In the genomic region with DNA sequence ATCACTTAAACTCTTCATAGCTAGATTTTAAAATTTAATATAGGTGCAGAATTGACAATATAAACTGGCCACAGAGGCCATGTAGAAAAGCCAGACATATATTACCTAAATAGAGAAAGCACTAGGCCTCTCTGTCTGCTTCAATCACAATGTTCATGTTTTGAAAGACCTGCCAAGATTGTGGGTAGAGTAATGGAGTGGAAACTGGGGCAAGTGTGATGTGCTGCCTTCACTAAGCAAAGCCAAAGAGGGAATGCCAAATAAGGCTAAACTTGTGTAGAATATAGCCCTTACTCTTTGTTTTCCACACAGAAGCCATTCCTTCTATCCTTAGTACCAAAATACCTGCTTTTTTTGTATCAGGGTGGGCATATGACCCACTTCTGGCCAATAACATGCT, we compare ENCODE assay signal across 23 cellular contexts. TPM values are rescaled to one million over a fixed set of nuclear protein-coding genes. Genes with fewer than 3 reads are reported as not detected.
DNase-seq lines count a peak whose midpoint lies in the region; ATAC-seq and TF ChIP-seq lines count a peak whose summit lies in the region.
"Had no signal": no experiment of that assay in that cellular context is flagged by ENCODE, and none has a peak within 500 bp of the region (broad histone marks: within the 10 kb centered on the region; RNA-seq: fewer than 3 reads in every experiment).

No MANE protein-coding gene starts in this region.

- H3K27ac ChIP-seq in subcutaneous abdominal adipose tissue (ENCODE audit: low read depth, low read length) = peak overlapping the region; percentile 52
- no peak overlapping the region for H3K27ac ChIP-seq in aorta (ENCODE audit: low read depth in 1 of 2, low read length in 2 of 2)
- H3K27ac ChIP-seq: C4-2B, GM23248, PC-9, SJSA1 had no signal

- no peak for TF ChIP-seq CTCF in astrocyte of the spinal cord (IDR thresholded peaks at IDR 0.05; ENCODE audit: low read depth, low read length)

- DNase-seq in NCI-H446 treated with DMSO at 0.1 percent for 48 hours (lab: John Stamatoyannopoulos, UW) (peak; percentile 31), astrocyte of the spinal cord (ENCODE audit: low read depth, low spot score) (peak; percentile 17), medulla oblongata (ENCODE audit: extremely low spot score) (peak; percentile 76), aorta (no peak)
- no peak for DNase-seq in effector CD4-positive, alpha-beta T cell
- DNase-seq: CD8-positive, alpha-beta memory T cell; DMS79 treated with DMSO at 0.1 percent for 48 hours; GM23248; H7; IMR-90; KG1; MG63; NCI-H1105 treated with DMSO at 0.1 percent for 48 hours; NCI-H2029; NCI-H526; NCI-H82; NK-92 treated with Interleukin-12 subunit alpha and Interleukin-12 subunit beta, amount 100 ng/mL, for 24 hours; PC-9 had no signal

- in situ Hi-C loops in astrocyte of the spinal cord (cut with HindIII; ENCODE audit: low sequenced_read_pairs) = no loop called here

- no peak for ATAC-seq in aorta (ENCODE audit: low FRiP score)
- ATAC-seq in GM21786 (IDR thresholded peaks at IDR 0.05; ENCODE audit: unreplicated experiment) = no peak
- ATAC-seq: Right ventricle myocardium inferior had no signal

- no peak overlapping the region for H3K4me3 ChIP-seq in astrocyte of the spinal cord (ENCODE audit: low read depth, low read length)
- no peak overlapping the region for H3K4me3 ChIP-seq in subcutaneous abdominal adipose tissue (ENCODE audit: low read depth in 1 of 5, low read length in 5 of 5)
- no peak overlapping the region for H3K4me3 ChIP-seq in aorta (ENCODE audit: low read length in 2 of 2)
- H3K4me3 ChIP-seq: GM23248, MG63, PC-9, SJSA1 had no signal

- H3K27me3 ChIP-seq in subcutaneous abdominal adipose tissue (ENCODE audit: control insufficient read depth in 5 of 5, insufficient read depth in 4 of 5, low read length in 5 of 5) (no peaks in the 10 kb centered on the region), aorta (ENCODE audit: control insufficient read depth in 1 of 2, insufficient read depth in 2 of 2, low read length in 1 of 2) (no peaks in the 10 kb centered on the region)
- H3K27me3 ChIP-seq: MG63 had no signal

- intact Hi-C loops in aorta (cut with DNase I) = no loop called here

- H3K9me3 ChIP-seq in subcutaneous abdominal adipose tissue (ENCODE audit: control insufficient read depth in 5 of 5, low read length in 5 of 5) = no peaks in the 10 kb centered on the region
- H3K9me3 ChIP-seq in aorta (ENCODE audit: control insufficient read depth, low read length) = no peaks in the 10 kb centered on the region
- H3K9me3 ChIP-seq: MG63, SJSA1 had no signal

- no peak overlapping the region for H3K9ac ChIP-seq in subcutaneous abdominal adipose tissue (ENCODE audit: low read length in 5 of 5)
- H3K9ac ChIP-seq: GM23248 had no signal

- H3K4me1 ChIP-seq in subcutaneous abdominal adipose tissue (ENCODE audit: control insufficient read depth in 5 of 5, insufficient read depth in 5 of 5, low read length in 5 of 5) (peaks cover 0 to 18% (median 5%) of the 10 kb centered on the region in 5 donors), aorta (ENCODE audit: control insufficient read depth in 1 of 2, insufficient read depth in 2 of 2, low read length in 2 of 2) (peaks cover 2 to 5% of the 10 kb centered on the region in 2 donors)
- H3K4me1 ChIP-seq: SJSA1 had no signal

- H3K36me3 ChIP-seq in subcutaneous abdominal adipose tissue (ENCODE audit: control insufficient read depth in 5 of 5, insufficient read depth in 5 of 5, low read length in 5 of 5) (no peaks in the 10 kb centered on the region), aorta (ENCODE audit: control insufficient read depth in 1 of 2, insufficient read depth in 2 of 2, low read length in 1 of 2) (no peaks in the 10 kb centered on the region)
- H3K36me3 ChIP-seq: MG63, SJSA1 had no signal

RNA-seq across cellular contexts. Expression of gene ISOC1, which starts 15.1 kb away (rescaled TPM):
- total RNA-seq in aorta = 10 to 100 TPM; 10.1 to 10.3 TPM
- 10 to 100 TPM; 15.2 to 16.8 TPM for polyA plus RNA-seq in aorta

Comparison
In these comparisons a context has a peak if more than half of its experiments do, and no peak if none do; other contexts are left out.
1. DNase-seq: peak in NCI-H446 treated with DMSO at 0.1 percent for 48 hours (single experiment), astrocyte of the spinal cord (single experiment) and medulla oblongata (single experiment); none in aorta (0 of 2) and effector CD4-positive, alpha-beta T cell (single experiment).